In genomic region chr15:67267951-67268941, GRCh38 we compare ENCODE assay signal across 1 cellular context.
TF ChIP-seq lines count a peak whose summit lies in the region.

No MANE protein-coding gene starts in this region.

TF ChIP-seq in WTC11, 78 proteins besides CTCF, POLR2A, EP300 and RAD21 (continued from another document):
- TF ChIP-seq, protein P1, sequence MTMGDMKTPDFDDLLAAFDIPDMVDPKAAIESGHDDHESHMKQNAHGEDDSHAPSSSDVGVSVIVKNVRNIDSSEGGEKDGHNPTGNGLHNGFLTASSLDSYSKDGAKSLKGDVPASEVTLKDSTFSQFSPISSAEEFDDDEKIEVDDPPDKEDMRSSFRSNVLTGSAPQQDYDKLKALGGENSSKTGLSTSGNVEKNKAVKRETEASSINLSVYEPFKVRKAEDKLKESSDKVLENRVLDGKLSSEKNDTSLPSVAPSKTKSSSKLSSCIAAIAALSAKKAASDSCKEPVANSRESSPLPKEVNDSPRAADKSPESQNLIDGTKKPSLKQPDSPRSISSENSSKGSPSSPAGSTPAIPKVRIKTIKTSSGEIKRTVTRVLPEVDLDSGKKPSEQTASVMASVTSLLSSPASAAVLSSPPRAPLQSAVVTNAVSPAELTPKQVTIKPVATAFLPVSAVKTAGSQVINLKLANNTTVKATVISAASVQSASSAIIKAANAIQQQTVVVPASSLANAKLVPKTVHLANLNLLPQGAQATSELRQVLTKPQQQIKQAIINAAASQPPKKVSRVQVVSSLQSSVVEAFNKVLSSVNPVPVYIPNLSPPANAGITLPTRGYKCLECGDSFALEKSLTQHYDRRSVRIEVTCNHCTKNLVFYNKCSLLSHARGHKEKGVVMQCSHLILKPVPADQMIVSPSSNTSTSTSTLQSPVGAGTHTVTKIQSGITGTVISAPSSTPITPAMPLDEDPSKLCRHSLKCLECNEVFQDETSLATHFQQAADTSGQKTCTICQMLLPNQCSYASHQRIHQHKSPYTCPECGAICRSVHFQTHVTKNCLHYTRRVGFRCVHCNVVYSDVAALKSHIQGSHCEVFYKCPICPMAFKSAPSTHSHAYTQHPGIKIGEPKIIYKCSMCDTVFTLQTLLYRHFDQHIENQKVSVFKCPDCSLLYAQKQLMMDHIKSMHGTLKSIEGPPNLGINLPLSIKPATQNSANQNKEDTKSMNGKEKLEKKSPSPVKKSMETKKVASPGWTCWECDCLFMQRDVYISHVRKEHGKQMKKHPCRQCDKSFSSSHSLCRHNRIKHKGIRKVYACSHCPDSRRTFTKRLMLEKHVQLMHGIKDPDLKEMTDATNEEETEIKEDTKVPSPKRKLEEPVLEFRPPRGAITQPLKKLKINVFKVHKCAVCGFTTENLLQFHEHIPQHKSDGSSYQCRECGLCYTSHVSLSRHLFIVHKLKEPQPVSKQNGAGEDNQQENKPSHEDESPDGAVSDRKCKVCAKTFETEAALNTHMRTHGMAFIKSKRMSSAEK (CRISPR knock-in tag; IDR thresholded peaks at IDR 0.05; ENCODE audit: borderline replicate concordance) = no peak
- TF ChIP-seq GTF2I (CRISPR knock-in tag; conservative IDR thresholded peaks at IDR 0.05) (no peak), MXD4 (CRISPR knock-in tag; IDR thresholded peaks at IDR 0.05; ENCODE audit: borderline replicate concordance) (no peak)
